Comparison of ENCODE assay signal across 8 cellular contexts in the genomic region with DNA sequence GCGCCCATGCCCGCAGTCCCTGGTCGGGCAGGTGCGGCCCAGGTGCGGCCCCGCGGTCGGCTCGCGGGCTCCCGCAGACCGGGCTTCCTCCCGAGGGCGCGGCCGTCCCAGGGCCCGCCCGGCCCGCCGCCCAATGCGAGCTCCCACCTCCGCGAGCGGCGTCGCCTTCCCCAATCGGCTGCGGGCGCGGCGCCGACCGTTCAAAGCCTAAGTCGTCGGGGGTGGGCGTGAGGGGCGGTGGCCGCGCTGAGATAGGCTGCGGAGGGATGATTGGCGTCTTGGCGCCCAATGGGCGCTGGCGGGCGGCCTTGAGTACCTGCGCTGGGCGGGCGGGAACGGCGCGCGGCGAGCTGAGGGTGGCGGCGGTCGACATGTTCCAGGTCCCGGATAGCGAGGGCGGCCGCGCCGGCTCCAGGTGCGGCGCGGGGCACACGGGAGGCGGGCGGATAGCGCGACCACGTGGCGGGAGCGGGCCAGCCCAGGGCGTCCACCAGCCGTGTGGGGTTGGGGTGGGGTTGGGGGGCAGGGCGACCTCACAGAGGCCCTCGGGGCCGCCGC. TPM values are rescaled to one million over a fixed set of nuclear protein-coding genes. Genes with fewer than 3 reads are reported as not detected.
DNase-seq lines count a peak whose midpoint lies in the region; ATAC-seq and TF ChIP-seq lines count a peak whose summit lies in the region.

JPT2 (plus strand) TSS at position 338 of the 558 bp plus-strand sequence; CDS start at position 372, 34 bp downstream.

- intact Hi-C loops in Calu3 (cut with micrococcal nuclease; ENCODE audit: unreplicated experiment): no loop called here

- H3K4me3 Mint-ChIP-seq in Calu3 (ENCODE audit: low read depth, unreplicated experiment): peak within 1 kb of the TSS; percentile 89

- H3K4me2 ChIP-seq in OCI-LY1 (ENCODE audit: low read length): peak within 1 kb of the TSS; percentile 74

- H3F3A ChIP-seq in OCI-LY1 (ENCODE audit: insufficient read depth, low read length): no peaks in the 10 kb centered on the region; the same call in 1 of the 2 replicates

- peaks cover 34% of the 10 kb centered on the region for H3K4me1 Mint-ChIP-seq in Calu3 (ENCODE audit: low read depth, unreplicated experiment)

- CTCF ChIA-PET in Calu3 (lab: Charles Lee): interaction anchor here (0.6 to 2.3 kb wide), 7 partner anchors 8 to 381 kb away, joined by 3 to 20 read pairs (median 4); partner anchors contain the start of gene MAPK8IP3

- H3K4me3 ChIP-seq in OCI-LY1 (ENCODE audit: low read depth, low read length, poor library complexity, severe bottlenecking) (peak within 1 kb of the TSS; percentile 88), mononuclear cell (ENCODE audit: low read length) (peak within 1 kb of the TSS; percentile 48)

- peak within 1 kb of the TSS; percentile 92 for H3K27ac Mint-ChIP-seq in Calu3 (ENCODE audit: unreplicated experiment)

- DNase-seq in Calu3: peak; percentile 99
- peak; percentile 91 for DNase-seq in HuH-7 (ENCODE audit: low spot score)
- DNase-seq in activated CD8-positive, alpha-beta memory T cell treated with anti-CD3 and anti-CD28 coated beads, Interleukin-2, amount 50 U/mL, for 4 hours: peak; percentile 95
- DNase-seq in epidermal melanocyte (ENCODE audit: insufficient read length, low spot score): peak; percentile 98
- DNase-seq in stimulated activated CD8-positive, alpha-beta memory T cell treated with anti-CD3 and anti-CD28 coated beads, Interleukin-2, amount 100 ng/mL, for 48 hours (ENCODE audit: low read depth in 2 of 2): peak; percentile 93 to 96

- H3K79me2 ChIP-seq in OCI-LY1 (ENCODE audit: insufficient read depth, low read length): peaks cover 44% of the 10 kb centered on the region

- peaks cover 72% of the 10 kb centered on the region for H3K36me3 Mint-ChIP-seq in Calu3 (ENCODE audit: insufficient read depth, unreplicated experiment)

- peaks cover 53% of the 10 kb centered on the region for H3K36me3 ChIP-seq in OCI-LY1 (ENCODE audit: insufficient read depth, low read length)

- H3K9me2 ChIP-seq in OCI-LY1 (ENCODE audit: low read depth, low read length): no peaks in the 10 kb centered on the region

- no peaks in the 10 kb centered on the region for H3K27me3 Mint-ChIP-seq in Calu3 (ENCODE audit: unreplicated experiment)

- BruUV-seq in Calu3 (replicated peaks; lab: Mats Ljungman, UMichigan): no TSS peak

- H4K20me1 ChIP-seq in OCI-LY1 (ENCODE audit: insufficient read depth, low read length): no peaks in the 10 kb centered on the region

- ATAC-seq in GM21447 (IDR thresholded peaks at IDR 0.05; ENCODE audit: unreplicated experiment): peak; percentile 92

- H3K4me1 ChIP-seq in OCI-LY1 (ENCODE audit: insufficient read depth, low read length, severe bottlenecking): peaks cover 34% of the 10 kb centered on the region
- peaks cover 20% of the 10 kb centered on the region for H3K4me1 ChIP-seq in mononuclear cell (ENCODE audit: insufficient read depth, low read length)

- no peak for TF ChIP-seq CTCF in Calu3 (IDR thresholded peaks at IDR 0.05; ENCODE audit: unreplicated experiment)
- no peak for TF ChIP-seq CTCF in OCI-LY1 (IDR thresholded peaks at IDR 0.05; ENCODE audit: low read length)

- no peak within 1 kb of the TSS for H2AFZ ChIP-seq in OCI-LY1 (ENCODE audit: low read length)

- peak within 1 kb of the TSS; percentile 56 for H3K27ac ChIP-seq in OCI-LY1 (ENCODE audit: low read depth, low read length, poor library complexity, severe bottlenecking)

- H3K27me3 ChIP-seq in OCI-LY1 (ENCODE audit: insufficient read depth, low read length) (no peaks in the 10 kb centered on the region), mononuclear cell (ENCODE audit: insufficient read depth, low read length) (no peaks in the 10 kb centered on the region)

- no peaks in the 10 kb centered on the region for H3K9me3 Mint-ChIP-seq in Calu3 (ENCODE audit: low read depth, unreplicated experiment)

- H3K9ac ChIP-seq in OCI-LY1 (ENCODE audit: low read length): peak within 1 kb of the TSS; percentile 82

- H3K9me3 ChIP-seq in OCI-LY1 (ENCODE audit: low read length) (no peaks in the 10 kb centered on the region), mononuclear cell (ENCODE audit: low read depth, low read length) (no peaks in the 10 kb centered on the region)

RNA-seq across cellular contexts. Expression of gene JPT2, which starts in this region (rescaled TPM):
- total RNA-seq in Calu3 (2022) (167 and 185 TPM in 2 replicates), mononuclear cell (2.5 TPM)

Comparison
In these comparisons a context has a peak if more than half of its experiments do, and no peak if none do; other contexts are left out.
1. Peak in every context shown above with its lines: DNase-seq, ATAC-seq, H3K4me3 ChIP-seq and H3K27ac ChIP-seq.
2. RNA of gene JPT2 (total RNA-seq): 167 to 185 TPM in Calu3; 2.5 TPM in mononuclear cell (single experiment); every median in the first group is over 10 times any median in the second.